23 cellular contexts compared by ENCODE assay signal in the genomic region with DNA sequence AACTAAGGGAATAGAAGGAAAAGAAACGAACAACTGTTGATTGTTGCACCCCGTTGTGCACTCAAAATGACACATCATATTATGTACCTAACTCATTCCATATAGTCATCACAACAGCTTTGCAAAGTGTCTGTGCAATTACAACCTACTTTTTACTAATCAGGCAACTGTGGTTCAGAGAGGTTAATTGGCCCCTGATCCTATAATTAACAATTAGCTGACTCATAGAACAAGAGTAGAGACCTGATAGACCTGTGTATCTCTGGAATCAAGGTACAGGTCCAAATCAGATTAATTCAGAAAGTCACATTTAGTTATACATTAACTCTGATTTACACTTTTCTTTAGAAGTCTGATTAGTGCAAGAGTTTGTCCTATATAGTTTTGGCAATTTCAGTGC.
"Had no signal": no experiment of that assay in that cellular context is flagged by ENCODE, and none has a peak within 500 bp of the region (broad histone marks: within the 10 kb centered on the region; RNA-seq: fewer than 3 reads in every experiment).

No MANE protein-coding gene starts in this region.

- FAIRE-seq: keratinocyte had no signal

- H3K36me3 ChIP-seq: gastrocnemius medialis, lower lobe of right lung, prostate gland, right atrium auricular region, stomach, thyroid gland had no signal

- H3K27ac Mint-ChIP-seq: naive thymus-derived CD8-positive, alpha-beta T cell; nephron progenitor cell; stimulated activated effector memory CD8-positive, alpha-beta T cell treated with anti-CD3 and anti-CD28 coated beads, Interleukin-12 subunit alpha, Interleukin-12 subunit beta, amount 100 ng/mL, for 72 hours had no signal

- H3K27me3 ChIP-seq: right atrium auricular region, thyroid gland had no signal

- H3K4me1 ChIP-seq: gastrocnemius medialis, lower lobe of right lung, prostate gland, right atrium auricular region, stomach, thyroid gland had no signal

- DNase-seq: dorsolateral prefrontal cortex; effector CD4-positive, alpha-beta T cell; foreskin fibroblast; gastrocnemius medialis; head of caudate nucleus; left ventricle myocardium superior; lower lobe of right lung; naive thymus-derived CD8-positive, alpha-beta T cell; nephron progenitor cell; nucleus accumbens; stimulated activated CD4-positive, alpha-beta T cell treated with anti-CD3 and anti-CD28 coated beads, Interleukin-2, amount 100 ng/mL, for 24 hours; stimulated activated CD4-positive, alpha-beta T cell treated with anti-CD3 and anti-CD28 coated beads, Interleukin-4, amount 100 ng/mL, for 24 hours; stimulated activated naive CD4-positive, alpha-beta T cell treated with Interleukin-2 at 50 U/mL for 16 hours; stomach; thyroid gland; trophoblast cell had no signal

- H3K9me3 ChIP-seq: gastrocnemius medialis, lower lobe of right lung, prostate gland, right atrium auricular region, stomach, thyroid gland had no signal

- H3K4me1 Mint-ChIP-seq: naive thymus-derived CD8-positive, alpha-beta T cell; stimulated activated effector memory CD8-positive, alpha-beta T cell treated with anti-CD3 and anti-CD28 coated beads, Interleukin-12 subunit alpha, Interleukin-12 subunit beta, amount 100 ng/mL, for 72 hours had no signal

- H3K9me3 Mint-ChIP-seq: naive thymus-derived CD8-positive, alpha-beta T cell; stimulated activated effector memory CD8-positive, alpha-beta T cell treated with anti-CD3 and anti-CD28 coated beads, Interleukin-12 subunit alpha, Interleukin-12 subunit beta, amount 100 ng/mL, for 72 hours had no signal

- H3K27ac ChIP-seq: dorsolateral prefrontal cortex, epithelial cell of prostate, gastrocnemius medialis, lower lobe of right lung, prostate gland, right atrium auricular region, stomach, thyroid gland had no signal

- ATAC-seq: esophagus mucosa; gastrocnemius medialis; left ventricle myocardium superior; lower lobe of right lung; naive thymus-derived CD8-positive, alpha-beta T cell; sciatic nerve; stimulated activated effector memory CD8-positive, alpha-beta T cell treated with anti-CD3 and anti-CD28 coated beads, Interleukin-12 subunit alpha, Interleukin-12 subunit beta, amount 100 ng/mL, for 72 hours had no signal

- H3K36me3 Mint-ChIP-seq: naive thymus-derived CD8-positive, alpha-beta T cell; stimulated activated effector memory CD8-positive, alpha-beta T cell treated with anti-CD3 and anti-CD28 coated beads, Interleukin-12 subunit alpha, Interleukin-12 subunit beta, amount 100 ng/mL, for 72 hours had no signal

- H3K4me3 ChIP-seq: dorsolateral prefrontal cortex, gastrocnemius medialis, lower lobe of right lung, prostate gland, right atrium auricular region, stomach, thyroid gland had no signal

- H3K4me3 Mint-ChIP-seq: naive thymus-derived CD8-positive, alpha-beta T cell; nephron progenitor cell; stimulated activated effector memory CD8-positive, alpha-beta T cell treated with anti-CD3 and anti-CD28 coated beads, Interleukin-12 subunit alpha, Interleukin-12 subunit beta, amount 100 ng/mL, for 72 hours had no signal
